In genomic region chr13:106527806-106528205, GRCh38 we compare ENCODE assay signal across 1 cellular context.
TF ChIP-seq lines count a peak whose summit lies in the region.

No MANE protein-coding gene starts in this region.

TF ChIP-seq in neural cell, 6 proteins besides CTCF, POLR2A, EP300 and RAD21:
- TF ChIP-seq POLR2AphosphoS5 (IDR thresholded peaks at IDR 0.05) = no peak
- TF ChIP-seq MXI1 (conservative IDR thresholded peaks at IDR 0.05; ENCODE audit: poor library complexity, severe bottlenecking) = no peak
- TF ChIP-seq REST (IDR thresholded peaks at IDR 0.05; ENCODE audit: borderline replicate concordance) = no peak
